Comparison of ENCODE assay signal across 1 cellular context in the genomic region with DNA sequence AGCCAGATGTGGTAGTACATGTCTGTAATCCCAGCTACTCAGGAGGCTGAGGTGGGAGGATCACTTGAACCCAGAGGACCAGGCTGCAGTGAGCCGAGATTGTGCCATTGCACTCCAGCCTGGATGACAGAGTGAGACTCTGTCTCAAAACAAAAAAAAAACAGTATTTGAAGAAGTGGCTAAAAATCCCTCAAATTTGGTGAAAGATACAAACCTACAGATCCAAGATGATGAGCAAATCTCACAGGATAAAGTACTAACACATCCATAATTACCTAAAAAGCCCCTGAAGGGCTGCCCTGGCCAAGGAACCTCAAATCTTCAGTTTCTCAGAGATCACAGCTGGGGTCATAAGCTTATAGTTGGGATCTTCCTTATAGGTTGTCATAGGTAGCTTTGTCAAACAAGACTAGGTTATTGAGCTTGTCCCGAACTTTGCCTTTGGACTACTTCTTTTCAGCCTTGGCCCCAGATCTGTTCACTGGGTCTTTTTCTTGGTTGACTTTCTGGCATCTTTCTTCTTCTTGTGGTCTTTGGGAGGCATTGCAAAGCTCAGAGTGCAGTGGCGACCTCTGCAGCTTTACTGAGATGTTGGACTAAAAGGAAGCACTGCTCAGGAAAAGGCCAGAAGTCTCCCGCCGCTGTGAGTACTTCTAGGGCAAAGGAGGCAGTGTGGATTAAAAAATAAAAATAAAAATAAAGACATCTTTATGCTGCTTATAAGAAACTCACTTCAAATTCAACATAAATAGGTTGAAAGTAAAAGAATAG.
TF ChIP-seq lines count a peak whose summit lies in the region.

No MANE protein-coding gene starts in this region.

TF ChIP-seq in H1, 55 proteins besides CTCF, POLR2A, EP300 and RAD21:
- TF ChIP-seq FOSL1 (IDR thresholded peaks at IDR 0.05; ENCODE audit: insufficient read depth, low read depth, low read length) (no peak), NANOG (IDR thresholded peaks at IDR 0.05; ENCODE audit: insufficient read depth, low read depth, low read length, poor library complexity, severe bottlenecking) (no peak), GABPA (IDR thresholded peaks at IDR 0.05; ENCODE audit: borderline replicate concordance, insufficient read depth, low read length) (no peak), SRF (IDR thresholded peaks at IDR 0.05; ENCODE audit: low read depth, low read length) (no peak), CEBPB (IDR thresholded peaks at IDR 0.05; ENCODE audit: low read depth, low read length) (no peak), JUN (IDR thresholded peaks at IDR 0.05; ENCODE audit: low read depth, low read length) (no peak), KDM5A (IDR thresholded peaks at IDR 0.05; ENCODE audit: low read length) (no peak), HDAC2 (IDR thresholded peaks at IDR 0.05; ENCODE audit: borderline replicate concordance in 1 of 2, low read depth in 2 of 2, low read length in 2 of 2) (no peak), ASH2L (IDR thresholded peaks at IDR 0.05; ENCODE audit: low read length) (no peak), CBX8 (IDR thresholded peaks at IDR 0.05; ENCODE audit: borderline replicate concordance, low read depth, low read length) (no peak)
